In the genomic region with DNA sequence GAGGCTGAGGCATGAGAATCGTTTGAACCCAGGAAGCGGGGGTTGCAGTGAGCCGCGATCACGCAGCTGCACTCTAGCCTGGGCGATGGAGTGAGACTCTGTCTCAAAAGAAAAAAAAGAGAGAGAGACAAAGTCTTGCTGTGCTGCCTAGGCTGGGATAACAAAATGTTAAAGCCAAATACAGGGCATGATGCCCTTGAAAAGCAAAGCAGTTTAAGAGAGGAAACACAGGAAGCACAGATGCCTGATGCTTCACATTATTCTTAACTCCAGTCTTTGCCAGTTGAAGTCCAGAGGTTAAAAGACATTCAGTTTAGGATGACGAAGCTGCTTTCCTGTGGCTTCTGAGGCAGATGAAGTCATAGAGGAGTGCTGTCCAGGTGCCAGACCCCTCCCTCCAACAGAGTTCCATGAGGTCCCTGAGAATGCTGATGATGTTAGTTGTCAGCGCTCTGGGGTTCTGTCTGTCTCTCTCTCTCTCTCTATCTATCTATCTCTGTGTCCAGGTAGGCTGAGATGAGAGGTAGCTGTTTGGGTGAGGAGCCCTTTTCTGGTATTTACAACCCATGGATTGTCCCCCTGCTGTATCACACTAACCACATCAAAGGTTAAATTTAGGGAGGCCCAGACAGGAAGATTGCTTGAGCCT, we compare ENCODE assay signal across 8 cellular contexts. TPM values are rescaled to one million over a fixed set of nuclear protein-coding genes. Genes with fewer than 3 reads are reported as not detected.
DNase-seq lines count a peak whose midpoint lies in the region; ATAC-seq and TF ChIP-seq lines count a peak whose summit lies in the region.

No MANE protein-coding gene starts in this region.

- peaks cover 15% of the 10 kb centered on the region for H3K27me3 Mint-ChIP-seq in endothelial cell (ENCODE audit: unreplicated experiment)

- intact Hi-C loops in OCI-LY7 (cut with micrococcal nuclease; ENCODE audit: unreplicated experiment) = loop anchor here (5.0 kb wide), 1 partner anchor 47 kb away; the partner anchor contains the start of gene LRP10

- peak overlapping the region; percentile 82 for H2AFZ ChIP-seq in OCI-LY7 (ENCODE audit: low read length)

- H3K4me3 ChIP-seq in OCI-LY7 (ENCODE audit: low read depth, low read length, poor library complexity, severe bottlenecking) (peak overlapping the region; percentile 35), coronary artery (no peak overlapping the region)

- H3K9me2 ChIP-seq in OCI-LY7 (ENCODE audit: insufficient read depth, low read length) = no peaks in the 10 kb centered on the region

- peak; percentile 25 for DNase-seq in activated CD4-positive, alpha-beta T cell treated with anti-CD3 and anti-CD28 coated beads for 48 hours
- no peak for DNase-seq in activated CD4-positive, alpha-beta T cell treated with anti-CD3 and anti-CD28 coated beads, Interleukin-2, amount 50 U/mL, for 48 hours
- DNase-seq in OCI-LY7 (ENCODE audit: low spot score) (peak; percentile 76), smooth muscle cell of the brain vasculature (ENCODE audit: low read depth, low spot score) (peak; percentile 68), ecto neural progenitor cell (ENCODE audit: low spot score) (no peak), endothelial cell (ENCODE audit: low spot score) (no peak), coronary artery (ENCODE audit: low spot score) (no peak)

- H3K27ac ChIP-seq in OCI-LY7 (ENCODE audit: low read depth, low read length, poor library complexity, severe bottlenecking) (peak overlapping the region; percentile 82), coronary artery (no peak overlapping the region)

- peaks cover 76% of the 10 kb centered on the region for H3K4me1 ChIP-seq in OCI-LY7 (ENCODE audit: insufficient read depth, low read length, poor library complexity, severe bottlenecking)

- CTCF ChIA-PET in OCI-LY7 (lab: Charles Lee; ENCODE audit: unreplicated experiment) = interaction anchor here (1.0 kb wide), 1 partner anchor 28 kb away, joined by 4 read pairs; no protein-coding TSS in a partner anchor

- H3K4me3 Mint-ChIP-seq in endothelial cell (ENCODE audit: unreplicated experiment) = no peak overlapping the region

- BruUV-seq in OCI-LY7 (replicated peaks; lab: Mats Ljungman, UMichigan) = no TSS peak

- peaks cover 2% of the 10 kb centered on the region; the same call in 1 of the 2 replicates for H3K79me2 ChIP-seq in OCI-LY7 (ENCODE audit: insufficient read depth, low read depth, low read length)

- peak; percentile 36 for ATAC-seq in esophagus mucosa

- no peaks in the 10 kb centered on the region for H4K20me1 ChIP-seq in OCI-LY7 (ENCODE audit: insufficient read depth, low read length)

- TF ChIP-seq CTCF in OCI-LY7 (conservative IDR thresholded peaks at IDR 0.05; ENCODE audit: low read length) = no peak
- no peak for TF ChIP-seq CTCF in endothelial cell (IDR thresholded peaks at IDR 0.05; ENCODE audit: unreplicated experiment)
- no peak for TF ChIP-seq CTCF in coronary artery (IDR thresholded peaks at IDR 0.05)

- H3K4me1 Mint-ChIP-seq in endothelial cell (ENCODE audit: unreplicated experiment) = peaks cover 28% of the 10 kb centered on the region

- H3K4me2 ChIP-seq in OCI-LY7 (ENCODE audit: low read length) = peak overlapping the region; percentile 68

- no peaks in the 10 kb centered on the region for H3K36me3 ChIP-seq in OCI-LY7 (ENCODE audit: insufficient read depth, low read length)

- no peaks in the 10 kb centered on the region for H3K36me3 Mint-ChIP-seq in endothelial cell (ENCODE audit: low read depth, unreplicated experiment)

- no peaks in the 10 kb centered on the region for H3K9me3 ChIP-seq in OCI-LY7 (ENCODE audit: low read length)

- no peaks in the 10 kb centered on the region for H3K9me3 Mint-ChIP-seq in endothelial cell (ENCODE audit: unreplicated experiment)

- POLR2A ChIA-PET in OCI-LY7 (lab: Charles Lee) = interaction anchor here (0.6 to 3.7 kb wide), 12 partner anchors 9 to 332 kb away, joined by 3 to 42 read pairs (median 5); partner anchors contain the start of genes OXA1L and SLC7A7

- no peak overlapping the region for H3K27ac Mint-ChIP-seq in endothelial cell (ENCODE audit: unreplicated experiment)

RNA-seq across cellular contexts. Expression of gene MRPL52, which starts 4.9 kb away (rescaled TPM):
- total RNA-seq in OCI-LY7 (2014; rRNA removed; shearing (Covaris generic)) = 100 and 126 TPM in 2 replicates
- total RNA-seq in OCI-LY7 (2022) (164 and 181 TPM in 2 replicates), esophagus mucosa (103 TPM), endothelial cell (ENCODE audit: unreplicated experiment) (126 TPM)

RNA-seq across cellular contexts. Expression of gene SLC7A7, which starts 9.6 kb away (rescaled TPM):
- 30.6 and 32.7 TPM in 2 replicates for total RNA-seq in OCI-LY7 (2014; rRNA removed; shearing (Covaris generic))
- total RNA-seq in OCI-LY7 (2022) (50.0 and 59.2 TPM in 2 replicates), esophagus mucosa (1.4 TPM), endothelial cell (ENCODE audit: unreplicated experiment) (15.0 TPM)

RNA-seq across cellular contexts. Expression of gene MMP14, which starts 11.6 kb away (rescaled TPM):
- 2.8 TPM in 2 replicates for total RNA-seq in OCI-LY7 (2014; rRNA removed; shearing (Covaris generic))
- 9.0 and 11.9 TPM in 2 replicates for total RNA-seq in OCI-LY7 (2022)
- 109 TPM for total RNA-seq in esophagus mucosa
- 819 TPM for total RNA-seq in endothelial cell (ENCODE audit: unreplicated experiment)

RNA-seq across cellular contexts. Expression of gene LRP10, which starts 46.7 kb away (rescaled TPM):
- total RNA-seq in OCI-LY7 (2014; rRNA removed; shearing (Covaris generic)) = 19.0 and 25.5 TPM in 2 replicates
- total RNA-seq in OCI-LY7 (2022) (53.3 and 55.1 TPM in 2 replicates), esophagus mucosa (173 TPM), endothelial cell (ENCODE audit: unreplicated experiment) (105 TPM)

RNA-seq across cellular contexts. Expression of gene REM2, which starts 58.2 kb away (rescaled TPM):
- total RNA-seq in OCI-LY7 (2014; rRNA removed; shearing (Covaris generic)) = 1.1 and 5.7 TPM in 2 replicates
- total RNA-seq in OCI-LY7 (2022) = 1.5 and 2.1 TPM in 2 replicates
- total RNA-seq in esophagus mucosa = 0.32 TPM
- 0.36 TPM for total RNA-seq in endothelial cell (ENCODE audit: unreplicated experiment)

Comparison
In these comparisons a context has a peak if more than half of its experiments do, and no peak if none do; other contexts are left out.
1. DNase-seq: peak in activated CD4-positive, alpha-beta T cell treated with anti-CD3 and anti-CD28 coated beads for 48 hours (single experiment), OCI-LY7 (single experiment) and smooth muscle cell of the brain vasculature (single experiment); none in activated CD4-positive, alpha-beta T cell treated with anti-CD3 and anti-CD28 coated beads, Interleukin-2, amount 50 U/mL, for 48 hours (0 of 2), ecto neural progenitor cell (single experiment), endothelial cell (single experiment) and coronary artery (single experiment).